ENCODE assay signal across 8 cellular contexts in the genomic region with DNA sequence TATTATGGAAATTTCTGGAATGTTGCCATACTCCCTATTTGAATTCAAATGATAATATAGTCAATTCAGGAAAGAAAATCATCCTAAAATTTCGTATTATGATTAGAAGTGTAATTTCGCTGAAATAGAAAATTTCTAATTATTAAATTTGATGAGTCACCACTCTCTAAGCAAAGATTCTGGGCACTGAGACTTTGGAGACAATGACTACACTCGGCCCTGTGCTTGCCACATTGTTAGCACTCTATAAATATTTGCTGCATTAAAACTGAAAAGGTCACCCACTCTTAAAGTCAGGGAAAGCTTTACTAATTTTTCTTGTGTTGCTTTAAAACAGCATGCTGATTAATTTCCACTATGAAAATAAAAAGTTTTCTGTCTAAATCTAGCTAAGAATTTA.
A peak's percentile ranks its signal among the peaks of the same experiment; 100 is the strongest.
DNase-seq lines count a peak whose midpoint lies in the region; ATAC-seq, FAIRE-seq and TF ChIP-seq lines count a peak whose summit lies in the region.

No MANE protein-coding gene starts in this region.

- peak overlapping the region; percentile 75 to 89 (median 84) for H3K4me3 Mint-ChIP-seq in CD8-positive, alpha-beta memory T cell

- H3K36me3 ChIP-seq in CD8-positive, alpha-beta memory T cell (ENCODE audit: insufficient read depth, low read length), result no peaks in the 10 kb centered on the region
- H3K36me3 ChIP-seq in endothelial cell of umbilical vein (ENCODE audit: control insufficient read depth in 2 of 2, extremely low read depth in 1 of 2, insufficient read depth in 2 of 2, low read length in 2 of 2) (no peaks in the 10 kb centered on the region), tibial nerve (no peaks in the 10 kb centered on the region)

- H3K9me3 ChIP-seq in CD8-positive, alpha-beta memory T cell (ENCODE audit: low read length), result no peaks in the 10 kb centered on the region
- H3K9me3 ChIP-seq in endothelial cell of umbilical vein (replicated peaks; ENCODE audit: control insufficient read depth, insufficient read depth, low read length), result no peaks in the 10 kb centered on the region
- no peaks in the 10 kb centered on the region for H3K9me3 ChIP-seq in tibial nerve

- POLR2A ChIA-PET in CD8-positive, alpha-beta memory T cell (lab: Charles Lee), result no interaction called here
- POLR2A ChIA-PET in endothelial cell of umbilical vein (lab: Charles Lee), result interaction anchor here (0.7 kb wide), 1 partner anchor 192 kb away, joined by 5 read pairs; no protein-coding TSS in a partner anchor

- peaks cover 27 to 42% (median 41%) of the 10 kb centered on the region in 3 donors for H3K4me1 Mint-ChIP-seq in CD8-positive, alpha-beta memory T cell

- TF ChIP-seq CTCF in endothelial cell of umbilical vein (IDR thresholded peaks at IDR 0.05; ENCODE audit: extremely low read depth in 1 of 2, insufficient read depth in 1 of 2, low read depth in 1 of 2, low read length in 2 of 2), result no peak
- TF ChIP-seq CTCF in tibial nerve (IDR thresholded peaks at IDR 0.05), result no peak

- H3K27me3 ChIP-seq in CD8-positive, alpha-beta memory T cell (ENCODE audit: insufficient read depth, low read length, poor library complexity, severe bottlenecking), result no peaks in the 10 kb centered on the region
- H3K27me3 ChIP-seq in endothelial cell of umbilical vein (ENCODE audit: control insufficient read depth in 2 of 2, insufficient read depth in 2 of 2, low read length in 2 of 2) (peaks cover 0 to 2% of the 10 kb centered on the region in 2 experiments), tibial nerve (no peaks in the 10 kb centered on the region)

- no peak overlapping the region for H2AFZ ChIP-seq in endothelial cell of umbilical vein (ENCODE audit: low read depth, low read length)

- peak overlapping the region; percentile 7 for H3K4me3 ChIP-seq in CD8-positive, alpha-beta memory T cell (ENCODE audit: low read length)
- no peak overlapping the region for H3K4me3 ChIP-seq in endothelial cell of umbilical vein (replicated peaks in 1 of 3; ENCODE audit: insufficient read depth in 1 of 3, low read depth in 1 of 3, low read length in 3 of 3)
- no peak overlapping the region for H3K4me3 ChIP-seq in tibial nerve

- H4K20me1 ChIP-seq in endothelial cell of umbilical vein (replicated peaks; ENCODE audit: control insufficient read depth, extremely low read depth, insufficient read depth, low read length), result no peaks in the 10 kb centered on the region

- no peak for DNase-seq in CD8-positive, alpha-beta memory T cell
- DNase-seq in endothelial cell of umbilical vein (ENCODE audit: low read depth, low spot score), result no peak
- no peak for DNase-seq in HuH-7.5 (ENCODE audit: low spot score)
- DNase-seq in tibial nerve (ENCODE audit: low spot score in 2 of 2), result no peak
- no peak for DNase-seq in SIG-M5 treated with dmso at 0.1 percent for 504 hours (lab: John Stamatoyannopoulos, UW; ENCODE audit: unreplicated experiment)
- no peak for DNase-seq in NCI-H2196 treated with DMSO at 0.1 percent for 48 hours (lab: John Stamatoyannopoulos, UW; ENCODE audit: unreplicated experiment)

- no peaks in the 10 kb centered on the region for H3K9me1 ChIP-seq in endothelial cell of umbilical vein (replicated peaks; ENCODE audit: control insufficient read depth, extremely low read depth, insufficient read depth, low read length)

- H3K9me3 Mint-ChIP-seq in CD8-positive, alpha-beta memory T cell, result no peaks in the 10 kb centered on the region

- no peak overlapping the region for H3K9ac ChIP-seq in endothelial cell of umbilical vein (replicated peaks; ENCODE audit: extremely low read depth, insufficient read depth, low read length)

- CTCF ChIA-PET in CD8-positive, alpha-beta memory T cell (lab: Charles Lee), result no interaction called here
- CTCF ChIA-PET in endothelial cell of umbilical vein (lab: Charles Lee), result interaction anchor here (1.0 kb wide), 1 partner anchor 11 kb away, joined by 6 read pairs; no protein-coding TSS in a partner anchor

- intact Hi-C loops in endothelial cell of umbilical vein (cut with micrococcal nuclease), result no loop called here

- peak overlapping the region; percentile 49 for H3K4me2 ChIP-seq in endothelial cell of umbilical vein (ENCODE audit: insufficient read depth, low read length)

- H3K27ac ChIP-seq in CD8-positive, alpha-beta memory T cell (ENCODE audit: low read depth, low read length), result no peak overlapping the region
- H3K27ac ChIP-seq in endothelial cell of umbilical vein (ENCODE audit: insufficient read depth, low read depth, low read length), result no peak overlapping the region
- H3K27ac ChIP-seq in tibial nerve, result no peak overlapping the region

- H3K4me1 ChIP-seq in CD8-positive, alpha-beta memory T cell (ENCODE audit: insufficient read depth, low read length), result peaks cover 6% of the 10 kb centered on the region
- peaks cover 23% of the 10 kb centered on the region for H3K4me1 ChIP-seq in endothelial cell of umbilical vein (ENCODE audit: control insufficient read depth, extremely low read depth, insufficient read depth, low read length)
- peaks cover 0 to 4% (median 0%) of the 10 kb centered on the region in 4 donors for H3K4me1 ChIP-seq in tibial nerve

- H3K79me2 ChIP-seq in endothelial cell of umbilical vein (ENCODE audit: control insufficient read depth, insufficient read depth, low read length), result no peaks in the 10 kb centered on the region

- no TSS peak for BruUV-seq in endothelial cell of umbilical vein (replicated peaks; lab: Mats Ljungman, UMichigan)

- ATAC-seq in GM21360 (IDR thresholded peaks at IDR 0.05; ENCODE audit: unreplicated experiment), result peak; percentile 18
- peak; percentile 16 for ATAC-seq in HG03460 (IDR thresholded peaks at IDR 0.05; ENCODE audit: unreplicated experiment)

- WGBS in tibial nerve, 2 donors, result 57 to 65% methylated on average over 3 of the region's 3 CpGs

- peak overlapping the region in 6 of 8 donors; percentile 22 to 88 (median 68) for H3K27ac Mint-ChIP-seq in CD8-positive, alpha-beta memory T cell

- FAIRE-seq in endothelial cell of umbilical vein (lab: Jason Lieb, UNC), result no peak

- dilution Hi-C loops in endothelial cell of umbilical vein (cut with MboI; ENCODE audit: extremely low pct_ligation_motif_present, low sequenced_read_pairs), result no loop called here

- no peaks in the 10 kb centered on the region for H3K27me3 Mint-ChIP-seq in CD8-positive, alpha-beta memory T cell

- no peaks in the 10 kb centered on the region for H3K36me3 Mint-ChIP-seq in CD8-positive, alpha-beta memory T cell

- TF ChIP-seq EP300 in tibial nerve (IDR thresholded peaks at IDR 0.05), result no peak

- TF ChIP-seq POLR2A in endothelial cell of umbilical vein (IDR thresholded peaks at IDR 0.05; ENCODE audit: low read depth, low read length), result no peak
- no peak for TF ChIP-seq POLR2A in tibial nerve (IDR thresholded peaks at IDR 0.05)

TF ChIP-seq in endothelial cell of umbilical vein, 7 proteins besides CTCF, POLR2A, EP300 and RAD21:
- TF ChIP-seq POLR2AphosphoS5 (IDR thresholded peaks at IDR 0.05; ENCODE audit: insufficient read depth, low read depth, low read length) (no peak), MYC (IDR thresholded peaks at IDR 0.05; ENCODE audit: low read depth, low read length) (no peak), GATA2 (IDR thresholded peaks at IDR 0.05; ENCODE audit: insufficient read depth, insufficient read length, low read depth, low read length) (no peak), EZH2 (IDR thresholded peaks at IDR 0.05; ENCODE audit: borderline replicate concordance, low read depth, low read length, severe bottlenecking) (no peak), FOS (IDR thresholded peaks at IDR 0.05; ENCODE audit: borderline replicate concordance, insufficient read depth, low read length) (no peak)
